ENCODE assay signal across 1 cellular context in genomic region chr1:154503898-154504297, GRCh38.
TF ChIP-seq lines count a peak whose summit lies in the region.

No MANE protein-coding gene starts in this region.

TF ChIP-seq in K562, 482 proteins besides CTCF, POLR2A, EP300 and RAD21:
- TF ChIP-seq CTBP1 (IDR thresholded peaks at IDR 0.05; ENCODE audit: borderline replicate concordance), result no peak
- no peak for TF ChIP-seq REST (CRISPR knock-in tag; IDR thresholded peaks at IDR 0.05; ENCODE audit: low read depth)
- TF ChIP-seq PHF8 (IDR thresholded peaks at IDR 0.05; ENCODE audit: borderline replicate concordance, low read length), result no peak
- TF ChIP-seq ZNF75A (CRISPR knock-in tag; IDR thresholded peaks at IDR 0.05), result no peak
- no peak for TF ChIP-seq RBM39 (optimal IDR thresholded peaks at IDR 0.05; ENCODE audit: low read depth, low read length)
- no peak for TF ChIP-seq RBM15 (IDR thresholded peaks at IDR 0.05; ENCODE audit: insufficient read depth, low read length)
- no peak for TF ChIP-seq YY1 (IDR thresholded peaks at IDR 0.05; ENCODE audit: borderline replicate concordance in 1 of 3, control insufficient read depth in 1 of 3, extremely low read depth in 1 of 3, insufficient read depth in 3 of 3, insufficient read length in 1 of 3, insufficient replicate concordance in 2 of 3, low read depth in 1 of 3, low read length in 2 of 3)
- TF ChIP-seq ZNF511 (CRISPR knock-in tag; IDR thresholded peaks at IDR 0.05), result no peak
- TF ChIP-seq TAF15 (IDR thresholded peaks at IDR 0.05; ENCODE audit: low read depth, low read length), result no peak
- TF ChIP-seq ZBTB9 (CRISPR knock-in tag; IDR thresholded peaks at IDR 0.05), result no peak
- peak; percentile 68 for TF ChIP-seq ZNF316 (IDR thresholded peaks at IDR 0.05)
- TF ChIP-seq ILF3 (IDR thresholded peaks at IDR 0.05; ENCODE audit: borderline replicate concordance), result no peak
- TF ChIP-seq MAFG (tag; conservative IDR thresholded peaks at IDR 0.05), result 0 out of 2 replicates have a peak, but pooled peaks have one; percentile 25
- TF ChIP-seq C11orf30 (IDR thresholded peaks at IDR 0.05; ENCODE audit: low read depth), result peak; percentile 59
- TF ChIP-seq SOX6 (IDR thresholded peaks at IDR 0.05), result no peak
- no peak for TF ChIP-seq NCOA1 (IDR thresholded peaks at IDR 0.05; ENCODE audit: low read depth)
- no peak for TF ChIP-seq NR2F6 (CRISPR knock-in tag; IDR thresholded peaks at IDR 0.05)
- no peak for TF ChIP-seq ZBTB7A (IDR thresholded peaks at IDR 0.05; ENCODE audit: borderline replicate concordance, control insufficient read depth, low read depth, low read length)
- no peak for TF ChIP-seq NONO (IDR thresholded peaks at IDR 0.05; ENCODE audit: low read depth in 2 of 2, low read length in 1 of 2)
- no peak for TF ChIP-seq RHOXF2B (CRISPR knock-in tag; conservative IDR thresholded peaks at IDR 0.05)
- peak; percentile 30; the same call in 1 of the 2 replicates for TF ChIP-seq MAFF (IDR thresholded peaks at IDR 0.05; ENCODE audit: low read length)
